ENCODE assay signal across 17 cellular contexts in the genomic region with DNA sequence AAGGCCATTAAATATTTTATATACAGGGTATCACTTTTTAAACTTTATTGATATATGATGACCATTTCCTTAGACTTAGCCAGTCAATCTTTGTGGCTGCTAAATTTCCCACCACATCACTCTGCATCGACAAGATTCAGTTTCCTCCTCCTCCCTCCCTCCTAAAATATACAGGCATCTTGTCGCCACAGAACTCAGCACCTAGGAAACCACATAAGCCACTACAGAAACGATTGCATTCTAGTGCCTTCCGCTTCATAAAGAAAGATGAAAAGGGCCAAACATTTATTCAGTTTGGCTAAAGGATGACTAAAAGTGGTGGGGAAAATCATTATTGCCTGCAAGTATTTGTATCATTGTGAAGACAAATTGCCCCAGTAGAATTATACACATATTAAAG. TPM values are rescaled to one million over a fixed set of nuclear protein-coding genes. Genes with fewer than 3 reads are reported as not detected.
A peak's percentile ranks its signal among the peaks of the same experiment; 100 is the strongest.
DNase-seq lines count a peak whose midpoint lies in the region; ATAC-seq and FAIRE-seq lines count a peak whose summit lies in the region.
"Had no signal": no experiment of that assay in that cellular context is flagged by ENCODE, and none has a peak within 500 bp of the region (broad histone marks: within the 10 kb centered on the region; RNA-seq: fewer than 3 reads in every experiment).

No MANE protein-coding gene starts in this region.

- H3K27me3 ChIP-seq in HAP-1 (ENCODE audit: low read depth): no peaks in the 10 kb centered on the region; the same call in 1 of the 2 replicates

- no peak for FAIRE-seq in RCC 7860 (lab: Jason Lieb, UNC)
- FAIRE-seq: bronchial epithelial cell, kidney had no signal

- no peaks in the 10 kb centered on the region for H3K9me3 Mint-ChIP-seq in activated naive CD4-positive, alpha-beta T cell treated with anti-CD3 and anti-CD28 coated beads for 36 hours
- no peaks in the 10 kb centered on the region for H3K9me3 Mint-ChIP-seq in stimulated activated naive B cell treated with anti-CD40 and anti-IgM and Interleukin-4, amounts not matched to agents 10 μg/mL and 1 μg/mL and 100 μg/mL, for 72 hours

- H3K9me3 ChIP-seq in HAP-1: no peaks in the 10 kb centered on the region

- H3K27me3 Mint-ChIP-seq in activated naive CD4-positive, alpha-beta T cell treated with anti-CD3 and anti-CD28 coated beads for 36 hours (ENCODE audit: low read depth): peaks cover 6% of the 10 kb centered on the region
- H3K27me3 Mint-ChIP-seq in stimulated activated naive B cell treated with anti-CD40 and anti-IgM and Interleukin-4, amounts not matched to agents 10 μg/mL and 1 μg/mL and 100 μg/mL, for 72 hours: no peaks in the 10 kb centered on the region

- peaks cover 40% of the 10 kb centered on the region for H3K4me1 ChIP-seq in HAP-1

- in situ Hi-C loops in HAP-1 (cut with MboI; ENCODE audit: low sequenced_read_pairs): no loop called here

- H3K4me1 Mint-ChIP-seq in activated naive CD4-positive, alpha-beta T cell treated with anti-CD3 and anti-CD28 coated beads for 36 hours (ENCODE audit: low read depth): peaks cover 24% of the 10 kb centered on the region
- peaks cover 9 to 24% of the 10 kb centered on the region in 2 donors for H3K4me1 Mint-ChIP-seq in stimulated activated naive B cell treated with anti-CD40 and anti-IgM and Interleukin-4, amounts not matched to agents 10 μg/mL and 1 μg/mL and 100 μg/mL, for 72 hours

- intact Hi-C loops in activated naive CD4-positive, alpha-beta T cell treated with anti-CD3 and anti-CD28 coated beads for 36 hours (cut with micrococcal nuclease): loop anchor here (1.0 kb wide), 1 partner anchor 27 kb away; no protein-coding TSS in a partner anchor

- H3K36me3 ChIP-seq in HAP-1 (replicated peaks): no peaks in the 10 kb centered on the region

- no peak overlapping the region for H3K27ac Mint-ChIP-seq in activated naive CD4-positive, alpha-beta T cell treated with anti-CD3 and anti-CD28 coated beads for 36 hours
- H3K27ac Mint-ChIP-seq in stimulated activated naive B cell treated with anti-CD40 and anti-IgM and Interleukin-4, amounts not matched to agents 10 μg/mL and 1 μg/mL and 100 μg/mL, for 72 hours: no peak overlapping the region

- CTCF ChIA-PET in activated naive CD4-positive, alpha-beta T cell treated with anti-CD3 and anti-CD28 coated beads for 36 hours (lab: Charles Lee): interaction anchor here (0.7 to 6.0 kb wide), 4 partner anchors 11 to 850 kb away, joined by 3 to 66 read pairs (median 7); no protein-coding TSS in a partner anchor

- ATAC-seq in HG03432 (IDR thresholded peaks at IDR 0.05; ENCODE audit: unreplicated experiment) (peak; percentile 79), HG02970 (IDR thresholded peaks at IDR 0.05; ENCODE audit: low FRiP score, unreplicated experiment) (no peak)
- peak; percentile 45 to 55 for ATAC-seq in stimulated activated naive B cell treated with anti-CD40 and anti-IgM and Interleukin-4, amounts not matched to agents 10 μg/mL and 1 μg/mL and 100 μg/mL, for 72 hours (replicated peaks)
- ATAC-seq: HCT116 had no signal

- peak; percentile 38 for DNase-seq in activated naive CD4-positive, alpha-beta T cell treated with anti-CD3 and anti-CD28 coated beads for 36 hours
- no peak for DNase-seq in activated naive CD4-positive, alpha-beta T cell treated with anti-CD3 and anti-CD28 coated beads, Interleukin-2, amount 50 U/mL, for 16 hours
- peak; percentile 16 for DNase-seq in activated gamma-delta T cell treated with anti-CD3 and anti-CD28 coated beads, Interleukin-2, amount 50 U/mL, for 16 hours (ENCODE audit: low read depth)
- no peak for DNase-seq in stimulated activated naive B cell treated with anti-CD40 and anti-IgM and Interleukin-4, amounts not matched to agents 10 μg/mL and 1 μg/mL and 100 μg/mL, for 72 hours
- DNase-seq in HAP-1 (ENCODE audit: low spot score in 2 of 2) (no peak), RCC 7860 (ENCODE audit: low spot score) (no peak)
- DNase-seq: activated CD8-positive, alpha-beta memory T cell treated with anti-CD3 and anti-CD28 coated beads, Interleukin-2, amount 50 U/mL, for 48 hours; glutamatergic neuron; kidney; NCI-H1092; NCI-H226; stimulated activated CD4-positive, alpha-beta T cell treated with anti-CD3 and anti-CD28 coated beads, Interleukin-4, amount 100 ng/mL, for 1 hour; T-helper 9 cell had no signal

- H3K4me3 ChIP-seq in HAP-1: no peak overlapping the region

- no peak overlapping the region for H3K4me3 Mint-ChIP-seq in activated naive CD4-positive, alpha-beta T cell treated with anti-CD3 and anti-CD28 coated beads for 36 hours
- H3K4me3 Mint-ChIP-seq in stimulated activated naive B cell treated with anti-CD40 and anti-IgM and Interleukin-4, amounts not matched to agents 10 μg/mL and 1 μg/mL and 100 μg/mL, for 72 hours: no peak overlapping the region

- H3K36me3 Mint-ChIP-seq in activated naive CD4-positive, alpha-beta T cell treated with anti-CD3 and anti-CD28 coated beads for 36 hours (ENCODE audit: low read depth): peaks cover 8% of the 10 kb centered on the region
- H3K36me3 Mint-ChIP-seq in stimulated activated naive B cell treated with anti-CD40 and anti-IgM and Interleukin-4, amounts not matched to agents 10 μg/mL and 1 μg/mL and 100 μg/mL, for 72 hours: peaks cover 15 to 23% of the 10 kb centered on the region in 2 donors

RNA-seq across cellular contexts. Expression of gene ERCC6, which starts 30.7 kb away (rescaled TPM):
- total RNA-seq in activated naive CD4-positive, alpha-beta T cell treated with anti-CD3 and anti-CD28 coated beads for 36 hours: 10 to 100 TPM; 14.2 to 16.2 TPM

Comparison
In these comparisons a context has a peak if more than half of its experiments do, and no peak if none do; other contexts are left out.
1. DNase-seq: peak in activated naive CD4-positive, alpha-beta T cell treated with anti-CD3 and anti-CD28 coated beads for 36 hours (single experiment) and activated gamma-delta T cell treated with anti-CD3 and anti-CD28 coated beads, Interleukin-2, amount 50 U/mL, for 16 hours (single experiment); none in activated naive CD4-positive, alpha-beta T cell treated with anti-CD3 and anti-CD28 coated beads, Interleukin-2, amount 50 U/mL, for 16 hours (single experiment), stimulated activated naive B cell treated with anti-CD40 and anti-IgM and Interleukin-4, amounts not matched to agents 10 μg/mL and 1 μg/mL and 100 μg/mL, for 72 hours (single experiment), HAP-1 (0 of 2) and RCC 7860 (single experiment).